Comparison of ENCODE assay signal across 11 cellular contexts in genomic region chr3:154795582-154795981, GRCh38.
DNase-seq lines count a peak whose midpoint lies in the region; ATAC-seq and TF ChIP-seq lines count a peak whose summit lies in the region.
"Had no signal": no experiment of that assay in that cellular context is flagged by ENCODE, and none has a peak within 500 bp of the region (broad histone marks: within the 10 kb centered on the region; RNA-seq: fewer than 3 reads in every experiment).

No MANE protein-coding gene starts in this region.

- CTCF ChIA-PET in RWPE1 (lab: Yijun Ruan, JAX): no interaction called here

- H3K36me3 ChIP-seq in psoas muscle (ENCODE audit: insufficient read depth in 1 of 2, low read depth in 1 of 2): no peaks in the 10 kb centered on the region
- no peaks in the 10 kb centered on the region for H3K36me3 ChIP-seq in HAP-1 (replicated peaks)
- H3K36me3 ChIP-seq: ascending aorta had no signal

- WGBS in psoas muscle, 3 donors: 46 to 63% (median 63%) methylated on average over 2 of the region's 2 CpGs

- intact Hi-C loops in psoas muscle (cut with DNase I): no loop called here

- no peaks in the 10 kb centered on the region for H3K9me3 ChIP-seq in psoas muscle
- no peaks in the 10 kb centered on the region for H3K9me3 ChIP-seq in HAP-1
- H3K9me3 ChIP-seq: ascending aorta had no signal

- POLR2A ChIA-PET in RWPE1 (lab: Yijun Ruan, JAX; ENCODE audit: low non-redundant PET): no interaction called here

- no peak overlapping the region for H3K27ac ChIP-seq in RWPE1
- no peak overlapping the region for H3K27ac ChIP-seq in psoas muscle
- H3K27ac ChIP-seq: ascending aorta had no signal

- H3K27me3 ChIP-seq in psoas muscle (ENCODE audit: insufficient read depth in 3 of 3, low read length in 2 of 3) (no peaks in the 10 kb centered on the region), HAP-1 (ENCODE audit: low read depth) (no peaks in the 10 kb centered on the region)
- H3K27me3 ChIP-seq: ascending aorta had no signal

- TF ChIP-seq CTCF in RWPE1 (conservative IDR thresholded peaks at IDR 0.05; ENCODE audit: low read depth) (no peak), fibroblast of pulmonary artery (IDR thresholded peaks at IDR 0.05; ENCODE audit: low read length, missing control alignments) (no peak), psoas muscle (IDR thresholded peaks at IDR 0.05) (no peak)

- no peaks in the 10 kb centered on the region for H3K4me1 ChIP-seq in psoas muscle
- H3K4me1 ChIP-seq in HAP-1: peaks cover 14% of the 10 kb centered on the region

- ATAC-seq in psoas muscle (peak in 3 of 4 donors; percentile 28 to 51 (median 34)), GM18517 (IDR thresholded peaks at IDR 0.05; ENCODE audit: unreplicated experiment) (no peak), GM19452 (IDR thresholded peaks at IDR 0.05; ENCODE audit: unreplicated experiment) (no peak)
- ATAC-seq: stimulated activated naive CD8-positive, alpha-beta T cell treated with anti-CD3 and anti-CD28 coated beads, Interleukin-15, Interleukin-2, amounts not matched to agents 100 U/mL and 50 U/mL, for 24 hours had no signal

- in situ Hi-C loops in G401 (cut with HindIII; ENCODE audit: low sequenced_read_pairs) (no loop called here), HAP-1 (cut with MboI; ENCODE audit: low sequenced_read_pairs) (no loop called here)

- DNase-seq in G401 (ENCODE audit: low spot score): peak; percentile 28
- DNase-seq in RWPE1 (ENCODE audit: low spot score): peak; percentile 57
- peak; percentile 88 for DNase-seq in fibroblast of pulmonary artery (ENCODE audit: low read depth)
- no peak for DNase-seq in psoas muscle
- no peak for DNase-seq in HAP-1 (ENCODE audit: low spot score in 2 of 2)
- no peak for DNase-seq in NCI-H2227 treated with DMSO at 0.1 percent for 48 hours (lab: John Stamatoyannopoulos, UW)
- DNase-seq: activated CD8-positive, alpha-beta memory T cell treated with anti-CD3 and anti-CD28 coated beads for 24 hours; stimulated activated naive CD8-positive, alpha-beta T cell treated with anti-CD3 and anti-CD28 coated beads, Interleukin-15, Interleukin-2, amounts not matched to agents 100 U/mL and 50 U/mL, for 24 hours had no signal

- no peak overlapping the region for H3K4me3 ChIP-seq in fibroblast of pulmonary artery (replicated peaks; ENCODE audit: low read depth, low read length)
- no peak overlapping the region for H3K4me3 ChIP-seq in psoas muscle
- no peak overlapping the region for H3K4me3 ChIP-seq in HAP-1
- H3K4me3 ChIP-seq: ascending aorta had no signal

Comparison
In these comparisons a context has a peak if more than half of its experiments do, and no peak if none do; other contexts are left out.
1. DNase-seq: peak in G401 (single experiment), RWPE1 (single experiment) and fibroblast of pulmonary artery (single experiment); none in psoas muscle (0 of 2), HAP-1 (0 of 2) and NCI-H2227 treated with DMSO at 0.1 percent for 48 hours (single experiment).
2. ATAC-seq: peak in psoas muscle (3 of 4); none in GM18517 (single experiment) and GM19452 (single experiment).